ENCODE assay signal across 1 cellular context in the genomic region with DNA sequence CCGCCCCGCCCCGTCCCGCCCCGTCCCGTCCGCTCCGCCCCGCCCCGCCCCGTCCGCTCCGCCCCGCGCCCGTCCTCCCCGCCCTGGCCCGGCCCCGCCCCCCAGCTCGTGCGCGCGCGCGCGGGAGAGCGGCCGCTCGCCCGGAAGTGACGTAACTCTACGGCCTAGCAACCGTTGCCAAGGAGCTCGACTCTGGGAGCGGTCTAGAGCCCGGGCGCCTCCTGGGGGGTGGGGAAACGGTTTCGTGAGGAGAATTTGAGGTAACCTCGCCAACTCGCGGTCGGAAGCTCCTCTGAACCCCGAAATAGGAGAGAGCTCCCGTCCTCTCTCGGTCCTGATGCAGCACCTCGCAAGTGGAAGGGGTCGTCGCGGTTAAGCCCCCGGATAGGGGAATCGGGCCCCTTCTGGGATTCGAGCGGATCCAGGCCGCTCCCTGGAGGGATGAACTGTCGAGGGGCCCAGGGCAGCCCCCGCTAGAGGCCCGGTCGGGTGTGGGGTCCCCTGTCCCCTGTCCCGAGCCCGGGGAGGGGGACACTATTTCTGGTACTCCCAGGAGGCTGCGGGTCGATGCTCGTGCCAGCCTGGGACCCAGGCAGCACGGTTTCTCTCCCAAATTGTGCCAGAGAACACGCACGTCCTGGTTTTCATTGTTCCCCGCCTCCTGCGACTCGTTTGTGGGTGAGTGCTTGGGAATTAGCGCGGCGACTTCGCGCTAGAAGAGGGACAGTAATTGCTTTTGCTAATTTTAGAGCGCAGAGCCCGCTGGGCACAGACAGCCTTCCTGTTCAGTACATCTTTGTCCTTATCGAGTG.
TF ChIP-seq lines count a peak whose summit lies in the region.

A gene with protein sequence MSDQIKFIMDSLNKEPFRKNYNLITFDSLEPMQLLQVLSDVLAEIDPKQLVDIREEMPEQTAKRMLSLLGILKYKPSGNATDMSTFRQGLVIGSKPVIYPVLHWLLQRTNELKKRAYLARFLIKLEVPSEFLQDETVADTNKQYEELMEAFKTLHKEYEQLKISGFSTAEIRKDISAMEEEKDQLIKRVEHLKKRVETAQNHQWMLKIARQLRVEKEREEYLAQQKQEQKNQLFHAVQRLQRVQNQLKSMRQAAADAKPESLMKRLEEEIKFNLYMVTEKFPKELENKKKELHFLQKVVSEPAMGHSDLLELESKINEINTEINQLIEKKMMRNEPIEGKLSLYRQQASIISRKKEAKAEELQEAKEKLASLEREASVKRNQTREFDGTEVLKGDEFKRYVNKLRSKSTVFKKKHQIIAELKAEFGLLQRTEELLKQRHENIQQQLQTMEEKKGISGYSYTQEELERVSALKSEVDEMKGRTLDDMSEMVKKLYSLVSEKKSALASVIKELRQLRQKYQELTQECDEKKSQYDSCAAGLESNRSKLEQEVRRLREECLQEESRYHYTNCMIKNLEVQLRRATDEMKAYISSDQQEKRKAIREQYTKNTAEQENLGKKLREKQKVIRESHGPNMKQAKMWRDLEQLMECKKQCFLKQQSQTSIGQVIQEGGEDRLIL (plus strand): TSS at position 174 of the 812 bp plus-strand sequence. CDS start 3,024 bp downstream, outside the sequence.

TF ChIP-seq in HepG2, 621 proteins besides CTCF, POLR2A, EP300 and RAD21 (continued from another document):
- TF ChIP-seq DR1 (CRISPR knock-in tag; IDR thresholded peaks at IDR 0.05) (no peak), ZNF781 (CRISPR knock-in tag; IDR thresholded peaks at IDR 0.05; ENCODE audit: borderline replicate concordance, not compliant biosample characterization) (peak; percentile 36), CCDC6 (CRISPR knock-in tag; IDR thresholded peaks at IDR 0.05) (no peak), ZNF709 (CRISPR knock-in tag; IDR thresholded peaks at IDR 0.05) (no peak), GATA4 (IDR thresholded peaks at IDR 0.05; ENCODE audit: borderline replicate concordance, low read depth) (no peak), ZNF556 (CRISPR knock-in tag; IDR thresholded peaks at IDR 0.05; ENCODE audit: borderline replicate concordance) (no peak), HNRNPL (IDR thresholded peaks at IDR 0.05; ENCODE audit: low read depth, low read length) (0 out of 2 replicates have a peak, but pooled peaks have one; percentile 55), TBX2 (CRISPR knock-in tag; IDR thresholded peaks at IDR 0.05; ENCODE audit: borderline replicate concordance) (no peak; the same call in 1 of the 2 replicates), ZNF264 (CRISPR knock-in tag; IDR thresholded peaks at IDR 0.05) (no peak), KLF12 (CRISPR knock-in tag; IDR thresholded peaks at IDR 0.05; ENCODE audit: borderline replicate concordance) (no peak), ZNF207 (IDR thresholded peaks at IDR 0.05; ENCODE audit: borderline replicate concordance) (no peak), ISX (CRISPR knock-in tag; conservative IDR thresholded peaks at IDR 0.05) (no peak), REL (CRISPR knock-in tag; conservative IDR thresholded peaks at IDR 0.05) (no peak), HDAC6 (IDR thresholded peaks at IDR 0.05; ENCODE audit: low read depth, low read length) (no peak), TOE1 (CRISPR knock-in tag; IDR thresholded peaks at IDR 0.05) (no peak), ZNF12 (CRISPR knock-in tag; IDR thresholded peaks at IDR 0.05) (0 out of 2 replicates have a peak, but pooled peaks have one; percentile 14), ZNF343 (CRISPR knock-in tag; IDR thresholded peaks at IDR 0.05) (no peak), ZNF891 (CRISPR knock-in tag; IDR thresholded peaks at IDR 0.05) (no peak), ZBTB3 (CRISPR knock-in tag; IDR thresholded peaks at IDR 0.05; ENCODE audit: borderline replicate concordance, low read depth) (no peak), MAZ (IDR thresholded peaks at IDR 0.05; ENCODE audit: borderline replicate concordance, low read depth, low read length) (peak; percentile 51; the same call in 1 of the 2 replicates), MAZ (CRISPR knock-in tag; IDR thresholded peaks at IDR 0.05; ENCODE audit: low read depth) (no peak), ZSCAN12 (CRISPR knock-in tag; IDR thresholded peaks at IDR 0.05) (no peak), ZNF839 (CRISPR knock-in tag; IDR thresholded peaks at IDR 0.05; ENCODE audit: borderline replicate concordance) (no peak), NFKB2 (CRISPR knock-in tag; IDR thresholded peaks at IDR 0.05; ENCODE audit: borderline replicate concordance) (no peak), ETV5 (CRISPR knock-in tag; IDR thresholded peaks at IDR 0.05; ENCODE audit: borderline replicate concordance) (no peak), HIVEP1 (CRISPR knock-in tag; IDR thresholded peaks at IDR 0.05) (no peak), ZNF749 (CRISPR knock-in tag; IDR thresholded peaks at IDR 0.05; ENCODE audit: borderline replicate concordance) (0 out of 2 replicates have a peak, but pooled peaks have one; percentile 30), GTF2F1 (IDR thresholded peaks at IDR 0.05; ENCODE audit: low read length) (no peak), HOXA9 (CRISPR knock-in tag; IDR thresholded peaks at IDR 0.05; ENCODE audit: borderline replicate concordance) (no peak), RBM39 (IDR thresholded peaks at IDR 0.05; ENCODE audit: low read depth, low read length, poor library complexity, severe bottlenecking) (no peak), ZNF510 (CRISPR knock-in tag; IDR thresholded peaks at IDR 0.05; ENCODE audit: low read depth) (no peak), KDM2A (CRISPR knock-in tag; IDR thresholded peaks at IDR 0.05; ENCODE audit: borderline replicate concordance, low read depth) (peak; percentile 47; the same call in 1 of the 2 replicates), SIX1 (CRISPR knock-in tag; IDR thresholded peaks at IDR 0.05; ENCODE audit: borderline replicate concordance) (no peak), KDM1A (CRISPR knock-in tag; IDR thresholded peaks at IDR 0.05) (no peak), HOXA3 (CRISPR knock-in tag; IDR thresholded peaks at IDR 0.05) (0 out of 2 replicates have a peak, but pooled peaks have one; percentile 30), NR3C1 (CRISPR knock-in tag; IDR thresholded peaks at IDR 0.05) (no peak), MED1 (CRISPR knock-in tag; IDR thresholded peaks at IDR 0.05) (0 out of 2 replicates have a peak, but pooled peaks have one; percentile 38), ZNF296 (CRISPR knock-in tag; conservative IDR thresholded peaks at IDR 0.05) (no peak)
- TF ChIP-seq, protein P1, sequence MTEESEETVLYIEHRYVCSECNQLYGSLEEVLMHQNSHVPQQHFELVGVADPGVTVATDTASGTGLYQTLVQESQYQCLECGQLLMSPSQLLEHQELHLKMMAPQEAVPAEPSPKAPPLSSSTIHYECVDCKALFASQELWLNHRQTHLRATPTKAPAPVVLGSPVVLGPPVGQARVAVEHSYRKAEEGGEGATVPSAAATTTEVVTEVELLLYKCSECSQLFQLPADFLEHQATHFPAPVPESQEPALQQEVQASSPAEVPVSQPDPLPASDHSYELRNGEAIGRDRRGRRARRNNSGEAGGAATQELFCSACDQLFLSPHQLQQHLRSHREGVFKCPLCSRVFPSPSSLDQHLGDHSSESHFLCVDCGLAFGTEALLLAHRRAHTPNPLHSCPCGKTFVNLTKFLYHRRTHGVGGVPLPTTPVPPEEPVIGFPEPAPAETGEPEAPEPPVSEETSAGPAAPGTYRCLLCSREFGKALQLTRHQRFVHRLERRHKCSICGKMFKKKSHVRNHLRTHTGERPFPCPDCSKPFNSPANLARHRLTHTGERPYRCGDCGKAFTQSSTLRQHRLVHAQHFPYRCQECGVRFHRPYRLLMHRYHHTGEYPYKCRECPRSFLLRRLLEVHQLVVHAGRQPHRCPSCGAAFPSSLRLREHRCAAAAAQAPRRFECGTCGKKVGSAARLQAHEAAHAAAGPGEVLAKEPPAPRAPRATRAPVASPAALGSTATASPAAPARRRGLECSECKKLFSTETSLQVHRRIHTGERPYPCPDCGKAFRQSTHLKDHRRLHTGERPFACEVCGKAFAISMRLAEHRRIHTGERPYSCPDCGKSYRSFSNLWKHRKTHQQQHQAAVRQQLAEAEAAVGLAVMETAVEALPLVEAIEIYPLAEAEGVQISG (CRISPR knock-in tag; IDR thresholded peaks at IDR 0.05): 0 out of 2 replicates have a peak, but pooled peaks have one; percentile 22
- TF ChIP-seq, protein P2, sequence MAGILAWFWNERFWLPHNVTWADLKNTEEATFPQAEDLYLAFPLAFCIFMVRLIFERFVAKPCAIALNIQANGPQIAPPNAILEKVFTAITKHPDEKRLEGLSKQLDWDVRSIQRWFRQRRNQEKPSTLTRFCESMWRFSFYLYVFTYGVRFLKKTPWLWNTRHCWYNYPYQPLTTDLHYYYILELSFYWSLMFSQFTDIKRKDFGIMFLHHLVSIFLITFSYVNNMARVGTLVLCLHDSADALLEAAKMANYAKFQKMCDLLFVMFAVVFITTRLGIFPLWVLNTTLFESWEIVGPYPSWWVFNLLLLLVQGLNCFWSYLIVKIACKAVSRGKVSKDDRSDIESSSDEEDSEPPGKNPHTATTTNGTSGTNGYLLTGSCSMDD (CRISPR knock-in tag; IDR thresholded peaks at IDR 0.05): no peak
- TF ChIP-seq, protein P3, sequence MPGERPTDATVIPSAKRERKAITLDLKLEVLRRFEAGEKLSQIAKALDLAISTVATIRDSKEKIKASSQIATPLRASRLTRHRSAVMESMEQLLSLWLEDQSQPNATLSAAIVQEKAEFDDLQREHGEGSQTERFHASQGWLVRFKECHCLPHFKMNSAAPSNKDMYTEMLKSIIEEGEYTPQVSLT (CRISPR knock-in tag; IDR thresholded peaks at IDR 0.05; ENCODE audit: borderline replicate concordance, low read depth): no peak
- TF ChIP-seq, protein P4, sequence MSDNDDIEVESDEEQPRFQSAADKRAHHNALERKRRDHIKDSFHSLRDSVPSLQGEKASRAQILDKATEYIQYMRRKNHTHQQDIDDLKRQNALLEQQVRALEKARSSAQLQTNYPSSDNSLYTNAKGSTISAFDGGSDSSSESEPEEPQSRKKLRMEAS (IDR thresholded peaks at IDR 0.05): no peak
- TF ChIP-seq, protein P5, sequence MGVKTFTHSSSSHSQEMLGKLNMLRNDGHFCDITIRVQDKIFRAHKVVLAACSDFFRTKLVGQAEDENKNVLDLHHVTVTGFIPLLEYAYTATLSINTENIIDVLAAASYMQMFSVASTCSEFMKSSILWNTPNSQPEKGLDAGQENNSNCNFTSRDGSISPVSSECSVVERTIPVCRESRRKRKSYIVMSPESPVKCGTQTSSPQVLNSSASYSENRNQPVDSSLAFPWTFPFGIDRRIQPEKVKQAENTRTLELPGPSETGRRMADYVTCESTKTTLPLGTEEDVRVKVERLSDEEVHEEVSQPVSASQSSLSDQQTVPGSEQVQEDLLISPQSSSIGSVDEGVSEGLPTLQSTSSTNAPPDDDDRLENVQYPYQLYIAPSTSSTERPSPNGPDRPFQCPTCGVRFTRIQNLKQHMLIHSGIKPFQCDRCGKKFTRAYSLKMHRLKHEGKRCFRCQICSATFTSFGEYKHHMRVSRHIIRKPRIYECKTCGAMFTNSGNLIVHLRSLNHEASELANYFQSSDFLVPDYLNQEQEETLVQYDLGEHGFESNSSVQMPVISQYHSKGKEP (CRISPR knock-in tag; IDR thresholded peaks at IDR 0.05): no peak
- TF ChIP-seq, protein P6, sequence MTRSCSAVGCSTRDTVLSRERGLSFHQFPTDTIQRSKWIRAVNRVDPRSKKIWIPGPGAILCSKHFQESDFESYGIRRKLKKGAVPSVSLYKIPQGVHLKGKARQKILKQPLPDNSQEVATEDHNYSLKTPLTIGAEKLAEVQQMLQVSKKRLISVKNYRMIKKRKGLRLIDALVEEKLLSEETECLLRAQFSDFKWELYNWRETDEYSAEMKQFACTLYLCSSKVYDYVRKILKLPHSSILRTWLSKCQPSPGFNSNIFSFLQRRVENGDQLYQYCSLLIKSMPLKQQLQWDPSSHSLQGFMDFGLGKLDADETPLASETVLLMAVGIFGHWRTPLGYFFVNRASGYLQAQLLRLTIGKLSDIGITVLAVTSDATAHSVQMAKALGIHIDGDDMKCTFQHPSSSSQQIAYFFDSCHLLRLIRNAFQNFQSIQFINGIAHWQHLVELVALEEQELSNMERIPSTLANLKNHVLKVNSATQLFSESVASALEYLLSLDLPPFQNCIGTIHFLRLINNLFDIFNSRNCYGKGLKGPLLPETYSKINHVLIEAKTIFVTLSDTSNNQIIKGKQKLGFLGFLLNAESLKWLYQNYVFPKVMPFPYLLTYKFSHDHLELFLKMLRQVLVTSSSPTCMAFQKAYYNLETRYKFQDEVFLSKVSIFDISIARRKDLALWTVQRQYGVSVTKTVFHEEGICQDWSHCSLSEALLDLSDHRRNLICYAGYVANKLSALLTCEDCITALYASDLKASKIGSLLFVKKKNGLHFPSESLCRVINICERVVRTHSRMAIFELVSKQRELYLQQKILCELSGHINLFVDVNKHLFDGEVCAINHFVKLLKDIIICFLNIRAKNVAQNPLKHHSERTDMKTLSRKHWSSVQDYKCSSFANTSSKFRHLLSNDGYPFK (CRISPR knock-in tag; IDR thresholded peaks at IDR 0.05; ENCODE audit: borderline replicate concordance): 0 out of 2 replicates have a peak, but pooled peaks have one; percentile 45
